1 cellular context compared by ENCODE assay signal in genomic region chr17:7222093-7222971, GRCh38.
TF ChIP-seq lines count a peak whose summit lies in the region.

No MANE protein-coding gene starts in this region.

TF ChIP-seq in HepG2, 621 proteins besides CTCF, POLR2A, EP300 and RAD21 (continued from another document and continues in another):
- TF ChIP-seq AKNA (CRISPR knock-in tag; IDR thresholded peaks at IDR 0.05; ENCODE audit: borderline replicate concordance) = no peak
- TF ChIP-seq CEBPZ (IDR thresholded peaks at IDR 0.05; ENCODE audit: low read length) = no peak
- 0 out of 2 replicates have a peak, but pooled peaks have one; percentile 30 for TF ChIP-seq ZC3H13 (CRISPR knock-in tag; IDR thresholded peaks at IDR 0.05)
- TF ChIP-seq SP4 (CRISPR knock-in tag; IDR thresholded peaks at IDR 0.05) = no peak
- TF ChIP-seq HINFP (CRISPR knock-in tag; IDR thresholded peaks at IDR 0.05; ENCODE audit: low read depth) = no peak
- no peak for TF ChIP-seq ZUFSP (CRISPR knock-in tag; IDR thresholded peaks at IDR 0.05; ENCODE audit: borderline replicate concordance)
- no peak for TF ChIP-seq RFX1 (IDR thresholded peaks at IDR 0.05)
- TF ChIP-seq CENPT (CRISPR knock-in tag; IDR thresholded peaks at IDR 0.05; ENCODE audit: low read depth) = no peak
- TF ChIP-seq RARG (CRISPR knock-in tag; IDR thresholded peaks at IDR 0.05; ENCODE audit: low read depth) = no peak
- TF ChIP-seq HOMEZ (CRISPR knock-in tag; IDR thresholded peaks at IDR 0.05; ENCODE audit: low read depth) = no peak
- TF ChIP-seq DZIP1 (CRISPR knock-in tag; IDR thresholded peaks at IDR 0.05) = no peak
- TF ChIP-seq ZNF7 (CRISPR knock-in tag; IDR thresholded peaks at IDR 0.05) = no peak
- no peak; the same call in 1 of the 2 replicates for TF ChIP-seq AKAP8 (CRISPR knock-in tag; IDR thresholded peaks at IDR 0.05)
- no peak for TF ChIP-seq POGZ (CRISPR knock-in tag; IDR thresholded peaks at IDR 0.05)
- TF ChIP-seq ZNF775 (CRISPR knock-in tag; IDR thresholded peaks at IDR 0.05; ENCODE audit: borderline replicate concordance) = no peak
- 0 out of 2 replicates have a peak, but pooled peaks have one; percentile 32 for TF ChIP-seq ZNF296 (CRISPR knock-in tag; conservative IDR thresholded peaks at IDR 0.05)
- TF ChIP-seq ZNF629 (CRISPR knock-in tag; conservative IDR thresholded peaks at IDR 0.05) = no peak
- no peak for TF ChIP-seq ZNF275 (CRISPR knock-in tag; IDR thresholded peaks at IDR 0.05; ENCODE audit: borderline replicate concordance)
- peak; percentile 13 for TF ChIP-seq AGO2 (optimal IDR thresholded peaks at IDR 0.05; ENCODE audit: low read depth, low read length)
- TF ChIP-seq ZNF224 (CRISPR knock-in tag; IDR thresholded peaks at IDR 0.05) = no peak
- TF ChIP-seq MED13 (CRISPR knock-in tag; IDR thresholded peaks at IDR 0.05) = no peak
- TF ChIP-seq ZFP37 (CRISPR knock-in tag; IDR thresholded peaks at IDR 0.05; ENCODE audit: borderline replicate concordance) = no peak
- no peak for TF ChIP-seq ZNF646 (CRISPR knock-in tag; IDR thresholded peaks at IDR 0.05)
- no peak for TF ChIP-seq ZNF576 (CRISPR knock-in tag; IDR thresholded peaks at IDR 0.05)
- TF ChIP-seq RBM22 (optimal IDR thresholded peaks at IDR 0.05; ENCODE audit: low read length) = peak; percentile 17
- no peak for TF ChIP-seq NCOA5 (CRISPR knock-in tag; IDR thresholded peaks at IDR 0.05)
